22 cellular contexts compared by ENCODE assay signal in genomic region chr4:165838575-165838974, GRCh38. TPM values are rescaled to one million over a fixed set of nuclear protein-coding genes. Genes with fewer than 3 reads are reported as not detected.
"Had no signal": no experiment of that assay in that cellular context is flagged by ENCODE, and none has a peak within 500 bp of the region (broad histone marks: within the 10 kb centered on the region; RNA-seq: fewer than 3 reads in every experiment).

No MANE protein-coding gene starts in this region.

- H3K4me3 ChIP-seq: ascending aorta, breast epithelium, dorsolateral prefrontal cortex, hepatocyte, neural progenitor cell, sigmoid colon, stomach, testis had no signal

- H3K9me3 ChIP-seq: ascending aorta, breast epithelium, sigmoid colon, stomach, testis had no signal

- H3K79me2 ChIP-seq: hepatocyte had no signal

- H3K4me1 ChIP-seq: ascending aorta, breast epithelium, sigmoid colon, stomach, testis had no signal

- H3K27me3 ChIP-seq: ascending aorta, breast epithelium, hepatocyte, neural progenitor cell, sigmoid colon, stomach, testis had no signal

- H3K36me3 ChIP-seq: ascending aorta, breast epithelium, neural progenitor cell, sigmoid colon, stomach, WERI-Rb-1 had no signal

- DNase-seq: activated CD4-positive, alpha-beta T cell treated with anti-CD3 and anti-CD28 coated beads for 1 hour; activated CD4-positive, alpha-beta T cell treated with anti-CD3 and anti-CD28 coated beads, Interleukin-2, amount 50 U/mL, for 4 hours; activated effector memory CD4-positive, alpha-beta T cell treated with anti-CD3 and anti-CD28 coated beads, Interleukin-2, amount 50 U/mL, for 16 hours; activated naive CD4-positive, alpha-beta T cell treated with anti-CD3 and anti-CD28 coated beads, Interleukin-2, amount 50 U/mL, for 16 hours; activated T-cell treated with anti-CD3 and anti-CD28 coated beads, Interleukin-2, amount 50 U/mL, for 72 hours; dorsolateral prefrontal cortex; left colon; mesendoderm; naive thymus-derived CD4-positive, alpha-beta T cell; sigmoid colon; stimulated activated CD4-positive, alpha-beta T cell treated with anti-CD3 and anti-CD28 coated beads, Interleukin-4, amount 100 ng/mL, for 24 hours; stomach; SW 1271; T-helper 2 cell; testis; WERI-Rb-1 had no signal

- H2AFZ ChIP-seq: hepatocyte, neural progenitor cell had no signal

- H3K9ac ChIP-seq: neural progenitor cell had no signal

- H3K27ac ChIP-seq: ascending aorta, dorsolateral prefrontal cortex, hepatocyte, neural progenitor cell, testis, WERI-Rb-1 had no signal

- ATAC-seq: activated T-cell treated with anti-CD3 and anti-CD28 coated beads, Interleukin-2, amount 50 U/mL, for 72 hours; left colon; naive thymus-derived CD4-positive, alpha-beta T cell; stimulated activated effector memory CD8-positive, alpha-beta T cell treated with anti-CD3 and anti-CD28 coated beads, Interleukin-12 subunit alpha, Interleukin-12 subunit beta, amount 100 ng/mL, for 72 hours had no signal

- H3K4me2 ChIP-seq: hepatocyte, neural progenitor cell had no signal

RNA-seq across cellular contexts. Expression of gene TLL1, which starts 34.5 kb away (rescaled TPM):
- total RNA-seq: activated CD8-positive, alpha-beta memory T cell treated with anti-CD3 and anti-CD28 coated beads for 36 hours; activated T-cell treated with anti-CD3 and anti-CD28 coated beads, Interleukin-2, amount 50 U/mL, for 72 hours; naive thymus-derived CD4-positive, alpha-beta T cell had no signal
- polyA plus RNA-seq: naive thymus-derived CD4-positive, alpha-beta T cell had no signal
